Comparison of ENCODE assay signal across 8 cellular contexts in genomic region chr17:19338031-19338990, GRCh38. TPM values are rescaled to one million over a fixed set of nuclear protein-coding genes. Genes with fewer than 3 reads are reported as not detected.
DNase-seq lines count a peak whose midpoint lies in the region; ATAC-seq and TF ChIP-seq lines count a peak whose summit lies in the region.

No MANE protein-coding gene starts in this region.

- no peaks in the 10 kb centered on the region for H3K36me3 ChIP-seq in OCI-LY1 (ENCODE audit: insufficient read depth, low read length)

- no peaks in the 10 kb centered on the region for H3K4me1 ChIP-seq in OCI-LY1 (ENCODE audit: insufficient read depth, low read length, severe bottlenecking)

- peak; percentile 79 for TF ChIP-seq CTCF in OCI-LY1 (IDR thresholded peaks at IDR 0.05; ENCODE audit: low read length)

- no peak overlapping the region for H2AFZ ChIP-seq in OCI-LY1 (ENCODE audit: low read length)

- no peak overlapping the region for H3K9ac ChIP-seq in OCI-LY1 (ENCODE audit: low read length)

- H3F3A ChIP-seq in OCI-LY1 (ENCODE audit: insufficient read depth, low read length) = no peaks in the 10 kb centered on the region

- H3K9me3 ChIP-seq in OCI-LY1 (ENCODE audit: low read length) = no peaks in the 10 kb centered on the region

- H3K79me2 ChIP-seq in OCI-LY1 (ENCODE audit: insufficient read depth, low read length) = no peaks in the 10 kb centered on the region

- no peak overlapping the region for H3K4me2 ChIP-seq in OCI-LY1 (ENCODE audit: low read length)

- H4K20me1 ChIP-seq in OCI-LY1 (ENCODE audit: insufficient read depth, low read length) = no peaks in the 10 kb centered on the region

- peak in 8 of 14 donors; percentile 23 to 51 (median 38) for DNase-seq in C1 segment of cervical spinal cord (lab: John Stamatoyannopoulos, UW)
- peak; percentile 35 for DNase-seq in activated T-cell treated with anti-CD3 and anti-CD28 coated beads for 4 hours
- peak; percentile 29 for DNase-seq in fibroblast of gingiva (ENCODE audit: low read depth)
- DNase-seq in posterior vena cava (ENCODE audit: low spot score) = peak; percentile 87

- ATAC-seq in GM21526 (IDR thresholded peaks at IDR 0.05; ENCODE audit: low FRiP score, unreplicated experiment) (peak; percentile 54), GM21717 (IDR thresholded peaks at IDR 0.05; ENCODE audit: unreplicated experiment) (no peak), HG03442 (IDR thresholded peaks at IDR 0.05; ENCODE audit: unreplicated experiment) (no peak)

- H3K27ac ChIP-seq in OCI-LY1 (ENCODE audit: low read depth, low read length, poor library complexity, severe bottlenecking) = no peak overlapping the region

- H3K4me3 ChIP-seq in OCI-LY1 (ENCODE audit: low read depth, low read length, poor library complexity, severe bottlenecking) = no peak overlapping the region

- intact Hi-C loops in posterior vena cava (cut with DNase I) = no loop called here

- H3K27me3 ChIP-seq in OCI-LY1 (ENCODE audit: insufficient read depth, low read length) = no peaks in the 10 kb centered on the region

- no peaks in the 10 kb centered on the region for H3K9me2 ChIP-seq in OCI-LY1 (ENCODE audit: low read depth, low read length)

RNA-seq across cellular contexts. Expression of gene B9D1, which starts 24.2 kb away (rescaled TPM):
- total RNA-seq in posterior vena cava = 1 to 10 TPM; 7.7 to 9.8 TPM

RNA-seq across cellular contexts. Expression of gene MAPK7, which starts 40.0 kb away (rescaled TPM):
- 10 to 100 TPM; 28.8 to 29.2 TPM for total RNA-seq in posterior vena cava

RNA-seq across cellular contexts. Expression of gene MFAP4, which starts 48.7 kb away (rescaled TPM):
- total RNA-seq in posterior vena cava = 100 to 1,000 TPM; 231 to 371 TPM

Comparison
In these comparisons a context has a peak if more than half of its experiments do, and no peak if none do; other contexts are left out.
1. DNase-seq: peak in every context shown above with its lines; median percentile 87 in posterior vena cava; 38 in C1 segment of cervical spinal cord; 35 in activated T-cell treated with anti-CD3 and anti-CD28 coated beads for 4 hours; 29 in fibroblast of gingiva.